ENCODE assay signal across 1 cellular context in genomic region chr2:15172825-15173224, GRCh38.
TF ChIP-seq lines count a peak whose summit lies in the region.

No MANE protein-coding gene starts in this region.

TF ChIP-seq in HepG2, 621 proteins besides CTCF, POLR2A, EP300 and RAD21 (continued from another document and continues in another):
- TF ChIP-seq ZNF513 (CRISPR knock-in tag; conservative IDR thresholded peaks at IDR 0.05), result no peak
- TF ChIP-seq, protein P1, sequence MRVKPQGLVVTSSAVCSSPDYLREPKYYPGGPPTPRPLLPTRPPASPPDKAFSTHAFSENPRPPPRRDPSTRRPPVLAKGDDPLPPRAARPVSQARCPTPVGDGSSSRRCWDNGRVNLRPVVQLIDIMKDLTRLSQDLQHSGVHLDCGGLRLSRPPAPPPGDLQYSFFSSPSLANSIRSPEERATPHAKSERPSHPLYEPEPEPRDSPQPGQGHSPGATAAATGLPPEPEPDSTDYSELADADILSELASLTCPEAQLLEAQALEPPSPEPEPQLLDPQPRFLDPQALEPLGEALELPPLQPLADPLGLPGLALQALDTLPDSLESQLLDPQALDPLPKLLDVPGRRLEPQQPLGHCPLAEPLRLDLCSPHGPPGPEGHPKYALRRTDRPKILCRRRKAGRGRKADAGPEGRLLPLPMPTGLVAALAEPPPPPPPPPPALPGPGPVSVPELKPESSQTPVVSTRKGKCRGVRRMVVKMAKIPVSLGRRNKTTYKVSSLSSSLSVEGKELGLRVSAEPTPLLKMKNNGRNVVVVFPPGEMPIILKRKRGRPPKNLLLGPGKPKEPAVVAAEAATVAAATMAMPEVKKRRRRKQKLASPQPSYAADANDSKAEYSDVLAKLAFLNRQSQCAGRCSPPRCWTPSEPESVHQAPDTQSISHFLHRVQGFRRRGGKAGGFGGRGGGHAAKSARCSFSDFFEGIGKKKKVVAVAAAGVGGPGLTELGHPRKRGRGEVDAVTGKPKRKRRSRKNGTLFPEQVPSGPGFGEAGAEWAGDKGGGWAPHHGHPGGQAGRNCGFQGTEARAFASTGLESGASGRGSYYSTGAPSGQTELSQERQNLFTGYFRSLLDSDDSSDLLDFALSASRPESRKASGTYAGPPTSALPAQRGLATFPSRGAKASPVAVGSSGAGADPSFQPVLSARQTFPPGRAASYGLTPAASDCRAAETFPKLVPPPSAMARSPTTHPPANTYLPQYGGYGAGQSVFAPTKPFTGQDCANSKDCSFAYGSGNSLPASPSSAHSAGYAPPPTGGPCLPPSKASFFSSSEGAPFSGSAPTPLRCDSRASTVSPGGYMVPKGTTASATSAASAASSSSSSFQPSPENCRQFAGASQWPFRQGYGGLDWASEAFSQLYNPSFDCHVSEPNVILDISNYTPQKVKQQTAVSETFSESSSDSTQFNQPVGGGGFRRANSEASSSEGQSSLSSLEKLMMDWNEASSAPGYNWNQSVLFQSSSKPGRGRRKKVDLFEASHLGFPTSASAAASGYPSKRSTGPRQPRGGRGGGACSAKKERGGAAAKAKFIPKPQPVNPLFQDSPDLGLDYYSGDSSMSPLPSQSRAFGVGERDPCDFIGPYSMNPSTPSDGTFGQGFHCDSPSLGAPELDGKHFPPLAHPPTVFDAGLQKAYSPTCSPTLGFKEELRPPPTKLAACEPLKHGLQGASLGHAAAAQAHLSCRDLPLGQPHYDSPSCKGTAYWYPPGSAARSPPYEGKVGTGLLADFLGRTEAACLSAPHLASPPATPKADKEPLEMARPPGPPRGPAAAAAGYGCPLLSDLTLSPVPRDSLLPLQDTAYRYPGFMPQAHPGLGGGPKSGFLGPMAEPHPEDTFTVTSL (CRISPR knock-in tag; IDR thresholded peaks at IDR 0.05; ENCODE audit: borderline replicate concordance), result peak; percentile 99
- TF ChIP-seq, protein P2, sequence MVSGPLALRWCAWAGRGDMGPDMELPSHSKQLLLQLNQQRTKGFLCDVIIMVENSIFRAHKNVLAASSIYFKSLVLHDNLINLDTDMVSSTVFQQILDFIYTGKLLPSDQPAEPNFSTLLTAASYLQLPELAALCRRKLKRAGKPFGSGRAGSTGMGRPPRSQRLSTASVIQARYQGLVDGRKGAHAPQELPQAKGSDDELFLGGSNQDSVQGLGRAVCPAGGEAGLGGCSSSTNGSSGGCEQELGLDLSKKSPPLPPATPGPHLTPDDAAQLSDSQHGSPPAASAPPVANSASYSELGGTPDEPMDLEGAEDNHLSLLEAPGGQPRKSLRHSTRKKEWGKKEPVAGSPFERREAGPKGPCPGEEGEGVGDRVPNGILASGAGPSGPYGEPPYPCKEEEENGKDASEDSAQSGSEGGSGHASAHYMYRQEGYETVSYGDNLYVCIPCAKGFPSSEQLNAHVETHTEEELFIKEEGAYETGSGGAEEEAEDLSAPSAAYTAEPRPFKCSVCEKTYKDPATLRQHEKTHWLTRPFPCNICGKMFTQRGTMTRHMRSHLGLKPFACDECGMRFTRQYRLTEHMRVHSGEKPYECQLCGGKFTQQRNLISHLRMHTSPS (CRISPR knock-in tag; IDR thresholded peaks at IDR 0.05; ENCODE audit: low read depth), result peak; percentile 68; the same call in 1 of the 2 replicates
- TF ChIP-seq REXO4 (CRISPR knock-in tag; IDR thresholded peaks at IDR 0.05; ENCODE audit: borderline replicate concordance), result no peak
- peak; percentile 75 for TF ChIP-seq FOXP1 (IDR thresholded peaks at IDR 0.05)
- peak; percentile 92 for TF ChIP-seq FOXP1 (CRISPR knock-in tag; IDR thresholded peaks at IDR 0.05)
- TF ChIP-seq ISX (CRISPR knock-in tag; conservative IDR thresholded peaks at IDR 0.05), result no peak
- no peak for TF ChIP-seq GATA4 (IDR thresholded peaks at IDR 0.05; ENCODE audit: borderline replicate concordance, low read depth)
- 0 out of 2 replicates have a peak, but pooled peaks have one; percentile 9 for TF ChIP-seq ZNF644 (CRISPR knock-in tag; IDR thresholded peaks at IDR 0.05; ENCODE audit: low read depth)
- TF ChIP-seq HNF1B (CRISPR knock-in tag; IDR thresholded peaks at IDR 0.05), result peak; percentile 51; the same call in 1 of the 2 replicates
- TF ChIP-seq POLR2AphosphoS5 (IDR thresholded peaks at IDR 0.05; ENCODE audit: low read depth, low read length), result no peak
- 0 out of 2 replicates have a peak, but pooled peaks have one; percentile 26 for TF ChIP-seq ARNTL (CRISPR knock-in tag; IDR thresholded peaks at IDR 0.05)
- no peak for TF ChIP-seq ZNF850 (CRISPR knock-in tag; conservative IDR thresholded peaks at IDR 0.05)
- no peak for TF ChIP-seq ZNF160 (CRISPR knock-in tag; IDR thresholded peaks at IDR 0.05)
- TF ChIP-seq, protein P3, sequence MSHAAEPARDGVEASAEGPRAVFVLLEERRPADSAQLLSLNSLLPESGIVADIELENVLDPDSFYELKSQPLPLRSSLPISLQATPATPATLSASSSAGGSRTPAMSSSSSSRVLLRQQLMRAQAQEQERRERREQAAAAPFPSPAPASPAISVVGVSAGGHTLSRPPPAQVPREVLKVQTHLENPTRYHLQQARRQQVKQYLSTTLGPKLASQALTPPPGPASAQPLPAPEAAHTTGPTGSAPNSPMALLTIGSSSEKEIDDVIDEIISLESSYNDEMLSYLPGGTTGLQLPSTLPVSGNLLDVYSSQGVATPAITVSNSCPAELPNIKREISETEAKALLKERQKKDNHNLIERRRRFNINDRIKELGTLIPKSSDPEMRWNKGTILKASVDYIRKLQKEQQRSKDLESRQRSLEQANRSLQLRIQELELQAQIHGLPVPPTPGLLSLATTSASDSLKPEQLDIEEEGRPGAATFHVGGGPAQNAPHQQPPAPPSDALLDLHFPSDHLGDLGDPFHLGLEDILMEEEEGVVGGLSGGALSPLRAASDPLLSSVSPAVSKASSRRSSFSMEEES (CRISPR knock-in tag; IDR thresholded peaks at IDR 0.05), result no peak
- peak; percentile 90; the same call in 1 of the 2 replicates for TF ChIP-seq ZKSCAN8 (CRISPR knock-in tag; IDR thresholded peaks at IDR 0.05; ENCODE audit: borderline replicate concordance)
- peak; percentile 46; the same call in 1 of the 2 replicates for TF ChIP-seq ZBED4 (CRISPR knock-in tag; IDR thresholded peaks at IDR 0.05; ENCODE audit: borderline replicate concordance)
- TF ChIP-seq PAX8 (CRISPR knock-in tag; IDR thresholded peaks at IDR 0.05; ENCODE audit: borderline replicate concordance), result no peak
- no peak for TF ChIP-seq YEATS4 (CRISPR knock-in tag; IDR thresholded peaks at IDR 0.05; ENCODE audit: borderline replicate concordance)
- TF ChIP-seq ZFP36 (IDR thresholded peaks at IDR 0.05; ENCODE audit: borderline replicate concordance, low read depth, low read length, partially characterized antibody), result peak; percentile 53
- 0 out of 2 replicates have a peak, but pooled peaks have one; percentile 40 for TF ChIP-seq ZNF264 (CRISPR knock-in tag; IDR thresholded peaks at IDR 0.05)
- no peak for TF ChIP-seq ZNF709 (CRISPR knock-in tag; IDR thresholded peaks at IDR 0.05)
- no peak for TF ChIP-seq MAF1 (CRISPR knock-in tag; IDR thresholded peaks at IDR 0.05; ENCODE audit: borderline replicate concordance)
- peak; percentile 97 for TF ChIP-seq SOX5 (CRISPR knock-in tag; IDR thresholded peaks at IDR 0.05; ENCODE audit: borderline replicate concordance)
- no peak for TF ChIP-seq ZNF367 (CRISPR knock-in tag; IDR thresholded peaks at IDR 0.05; ENCODE audit: borderline replicate concordance)
- TF ChIP-seq NFKBIZ (CRISPR knock-in tag; IDR thresholded peaks at IDR 0.05), result 0 out of 2 replicates have a peak, but pooled peaks have one; percentile 53
- peak; percentile 83 for TF ChIP-seq IRF2 (CRISPR knock-in tag; IDR thresholded peaks at IDR 0.05)
- TF ChIP-seq ZFAT (CRISPR knock-in tag; conservative IDR thresholded peaks at IDR 0.05), result no peak
- TF ChIP-seq ZNF256 (CRISPR knock-in tag; conservative IDR thresholded peaks at IDR 0.05), result no peak
- TF ChIP-seq HDAC1 (CRISPR knock-in tag; IDR thresholded peaks at IDR 0.05), result peak; percentile 50; the same call in 1 of the 2 replicates
- no peak for TF ChIP-seq ZNF558 (CRISPR knock-in tag; IDR thresholded peaks at IDR 0.05; ENCODE audit: borderline replicate concordance)
- no peak for TF ChIP-seq ZNF75D (CRISPR knock-in tag; IDR thresholded peaks at IDR 0.05; ENCODE audit: borderline replicate concordance)
- TF ChIP-seq GZF1 (CRISPR knock-in tag; IDR thresholded peaks at IDR 0.05), result no peak
- no peak for TF ChIP-seq LBX2 (CRISPR knock-in tag; IDR thresholded peaks at IDR 0.05; ENCODE audit: borderline replicate concordance)
- TF ChIP-seq ZNF101 (CRISPR knock-in tag; IDR thresholded peaks at IDR 0.05; ENCODE audit: borderline replicate concordance, low read depth), result no peak
- TF ChIP-seq, protein P4, sequence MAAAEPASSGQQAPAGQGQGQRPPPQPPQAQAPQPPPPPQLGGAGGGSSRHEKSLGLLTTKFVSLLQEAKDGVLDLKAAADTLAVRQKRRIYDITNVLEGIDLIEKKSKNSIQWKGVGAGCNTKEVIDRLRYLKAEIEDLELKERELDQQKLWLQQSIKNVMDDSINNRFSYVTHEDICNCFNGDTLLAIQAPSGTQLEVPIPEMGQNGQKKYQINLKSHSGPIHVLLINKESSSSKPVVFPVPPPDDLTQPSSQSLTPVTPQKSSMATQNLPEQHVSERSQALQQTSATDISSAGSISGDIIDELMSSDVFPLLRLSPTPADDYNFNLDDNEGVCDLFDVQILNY (CRISPR knock-in tag; conservative IDR thresholded peaks at IDR 0.05), result no peak
- peak; percentile 16; the same call in 1 of the 2 replicates for TF ChIP-seq ATF2 (CRISPR knock-in tag; IDR thresholded peaks at IDR 0.05)
- no peak for TF ChIP-seq ZNF337 (CRISPR knock-in tag; IDR thresholded peaks at IDR 0.05; ENCODE audit: borderline replicate concordance, low read depth)
- TF ChIP-seq ZFP90 (CRISPR knock-in tag; IDR thresholded peaks at IDR 0.05; ENCODE audit: borderline replicate concordance), result no peak
